ENCODE assay signal across 8 cellular contexts in genomic region chr10:33126118-33126517, GRCh38.
DNase-seq lines count a peak whose midpoint lies in the region; ATAC-seq and TF ChIP-seq lines count a peak whose summit lies in the region.

No MANE protein-coding gene starts in this region.

- TF ChIP-seq CTCF in AG10803 (conservative IDR thresholded peaks at IDR 0.05; ENCODE audit: low read length) = no peak

- peaks cover 74% of the 10 kb centered on the region for H3K4me1 Mint-ChIP-seq in activated naive CD4-positive, alpha-beta T cell treated with anti-CD3 and anti-CD28 coated beads, Interleukin-2, amount 50 U/mL, for 24 hours

- H3K4me3 ChIP-seq in AG10803 (ENCODE audit: low read length) = no peak overlapping the region

- no peaks in the 10 kb centered on the region for H3K27me3 Mint-ChIP-seq in activated naive CD4-positive, alpha-beta T cell treated with anti-CD3 and anti-CD28 coated beads, Interleukin-2, amount 50 U/mL, for 24 hours

- no peaks in the 10 kb centered on the region for H3K9me3 Mint-ChIP-seq in activated naive CD4-positive, alpha-beta T cell treated with anti-CD3 and anti-CD28 coated beads, Interleukin-2, amount 50 U/mL, for 24 hours

- ATAC-seq in left lobe of liver = peak; percentile 45

- DNase-seq in AG10803 (ENCODE audit: low read depth) (peak; percentile 27), KBM-7 (peak; percentile 81), left lobe of liver (ENCODE audit: low spot score) (no peak), NCI-H2029 (lab: John Stamatoyannopoulos, UW) (no peak), NCI-H226 (no peak), epidermal melanocyte (ENCODE audit: insufficient read length, low spot score) (no peak)
- no peak for DNase-seq in stimulated activated CD8-positive, alpha-beta memory T cell treated with anti-CD3 and anti-CD28 coated beads, Interleukin-4, amount 100 ng/mL, for 48 hours

- peaks cover 2% of the 10 kb centered on the region for H3K36me3 Mint-ChIP-seq in activated naive CD4-positive, alpha-beta T cell treated with anti-CD3 and anti-CD28 coated beads, Interleukin-2, amount 50 U/mL, for 24 hours

- H3K4me3 Mint-ChIP-seq in activated naive CD4-positive, alpha-beta T cell treated with anti-CD3 and anti-CD28 coated beads, Interleukin-2, amount 50 U/mL, for 24 hours = no peak overlapping the region

- in situ Hi-C loops in KBM-7 (cut with MboI; ENCODE audit: low pct_unique_long_range_greater_than_20kb, low sequenced_read_pairs) = loop anchor here (25.0 kb wide), 1 partner anchor 339 kb away; no protein-coding TSS in a partner anchor

- peak overlapping the region; percentile 71 for H3K27ac Mint-ChIP-seq in activated naive CD4-positive, alpha-beta T cell treated with anti-CD3 and anti-CD28 coated beads, Interleukin-2, amount 50 U/mL, for 24 hours

Comparison
In these comparisons a context has a peak if more than half of its experiments do, and no peak if none do; other contexts are left out.
1. DNase-seq: peak in AG10803 (single experiment) and KBM-7 (single experiment); none in left lobe of liver (single experiment), NCI-H2029 (single experiment), NCI-H226 (single experiment), epidermal melanocyte (single experiment) and stimulated activated CD8-positive, alpha-beta memory T cell treated with anti-CD3 and anti-CD28 coated beads, Interleukin-4, amount 100 ng/mL, for 48 hours (single experiment).